Comparison of ENCODE assay signal across 20 cellular contexts in genomic region chrX:136750364-136750763, GRCh38. TPM values are rescaled to one million over a fixed set of nuclear protein-coding genes. Genes with fewer than 3 reads are reported as not detected.
DNase-seq lines count a peak whose midpoint lies in the region; ATAC-seq and TF ChIP-seq lines count a peak whose summit lies in the region.
"Had no signal": no experiment of that assay in that cellular context is flagged by ENCODE, and none has a peak within 500 bp of the region (broad histone marks: within the 10 kb centered on the region; RNA-seq: fewer than 3 reads in every experiment).

No MANE protein-coding gene starts in this region.

- H3K4ac ChIP-seq in IMR-90 (ENCODE audit: low read depth, low read length) = no peak overlapping the region

- H3K79me2 ChIP-seq in SK-N-SH (ENCODE audit: insufficient read depth) (no peaks in the 10 kb centered on the region), PC-9 (ENCODE audit: low read depth) (no peaks in the 10 kb centered on the region)

- H3K9me3 ChIP-seq in SK-N-SH = no peaks in the 10 kb centered on the region
- no peaks in the 10 kb centered on the region for H3K9me3 ChIP-seq in IMR-90 (ENCODE audit: control insufficient read depth, insufficient read depth, low read length)
- H3K9me3 ChIP-seq in PC-9 (ENCODE audit: insufficient read depth, low read depth) = no peaks in the 10 kb centered on the region
- H3K9me3 ChIP-seq: BLaER1 treated with 17β-estradiol and CSF1 and Interleukin-3, amounts not matched to agents 10 nM and 100 nM; left lung; mucosa of descending colon had no signal

- no peak overlapping the region for H4K8ac ChIP-seq in IMR-90 (ENCODE audit: low read depth in 2 of 2, low read length in 2 of 2)

- CTCF ChIA-PET in SK-N-SH (lab: Yijun Ruan, JAX) = no interaction called here
- CTCF ChIA-PET in IMR-90 (lab: Yijun Ruan, JAX) = no interaction called here
- CTCF ChIA-PET in PC-9 (lab: Charles Lee) = no interaction called here

- TF ChIP-seq EP300 in SK-N-SH (IDR thresholded peaks at IDR 0.05; ENCODE audit: borderline replicate concordance in 1 of 2, low read depth in 1 of 2, low read length in 1 of 2) = no peak

- BruUV-seq in IMR-90 (replicated peaks; lab: Mats Ljungman, UMichigan) (no TSS peak), PC-9 (replicated peaks; lab: Mats Ljungman, UMichigan) (no TSS peak)

- H2AK9ac ChIP-seq in IMR-90 (replicated peaks; ENCODE audit: low read depth, low read length, poor library complexity) = no peak overlapping the region

- H3K36me3 ChIP-seq in SK-N-SH (replicated peaks in 1 of 2; ENCODE audit: control insufficient read depth in 1 of 2, insufficient read depth in 2 of 2, low read length in 1 of 2) (no peaks in the 10 kb centered on the region), IMR-90 (ENCODE audit: control insufficient read depth, insufficient read depth, low read length) (no peaks in the 10 kb centered on the region), PC-9 (ENCODE audit: low read depth) (no peaks in the 10 kb centered on the region)
- H3K36me3 ChIP-seq: left lung had no signal

- H3K79me1 ChIP-seq in IMR-90 (ENCODE audit: low read depth in 1 of 2, low read length in 2 of 2) = no peaks in the 10 kb centered on the region

- H3K4me2 ChIP-seq in SK-N-SH = no peak overlapping the region
- H3K4me2 ChIP-seq in IMR-90 (ENCODE audit: low read depth, low read length) = no peak overlapping the region
- H3K4me2 ChIP-seq in PC-9 = no peak overlapping the region

- peak overlapping the region; percentile 76 for H3K27ac Mint-ChIP-seq in activated naive CD8-positive, alpha-beta T cell treated with anti-CD3 and anti-CD28 coated beads for 36 hours
- H3K27ac Mint-ChIP-seq: H9 had no signal

- peaks cover 21% of the 10 kb centered on the region for H3K36me3 Mint-ChIP-seq in activated naive CD8-positive, alpha-beta T cell treated with anti-CD3 and anti-CD28 coated beads for 36 hours

- H3K18ac ChIP-seq in IMR-90 (ENCODE audit: low read depth, low read length) = no peak overlapping the region

- H4K91ac ChIP-seq in IMR-90 (ENCODE audit: insufficient read depth, low read depth, low read length) = no peak overlapping the region

- H3K23ac ChIP-seq in IMR-90 (ENCODE audit: low read depth, low read length) = no peak overlapping the region

- no peaks in the 10 kb centered on the region for H3K27me3 Mint-ChIP-seq in activated naive CD8-positive, alpha-beta T cell treated with anti-CD3 and anti-CD28 coated beads for 36 hours
- H3K27me3 Mint-ChIP-seq: activated naive CD4-positive, alpha-beta T cell treated with anti-CD3 and anti-CD28 coated beads, Interleukin-2, amount 10 ng/mL, durations not matched to agents 7 days and 5 days; central memory CD8-positive, alpha-beta T cell had no signal

- no peaks in the 10 kb centered on the region for H3K9me1 ChIP-seq in IMR-90 (ENCODE audit: insufficient read depth, low read length)

- DNase-seq in SK-N-SH (no peak), IMR-90 (no peak), kidney tubule cell (ENCODE audit: low spot score) (peak; percentile 35), PC-9 (no peak)
- no peak for DNase-seq in activated naive CD8-positive, alpha-beta T cell treated with anti-CD3 and anti-CD28 coated beads for 36 hours
- DNase-seq: activated CD4-positive, alpha-beta T cell treated with anti-CD3 and anti-CD28 coated beads, Interleukin-2, amount 50 U/mL, for 4 hours; activated naive CD4-positive, alpha-beta T cell treated with anti-CD3 and anti-CD28 coated beads, Interleukin-2, amount 10 ng/mL, durations not matched to agents 7 days and 5 days; foreskin fibroblast; H9; left lung; mucosa of descending colon; NCI-H1930; occipital lobe; stimulated activated CD4-positive, alpha-beta T cell treated with anti-CD3 and anti-CD28 coated beads, Interleukin-4, amount 100 ng/mL, for 1 hour had no signal

- in situ Hi-C loops in IMR-90 (cut with MboI; ENCODE audit: low sequenced_read_pairs) = no loop called here

- ATAC-seq in SK-N-SH treated with all-trans-retinoic acid at 6 μM for 48 hours (peak; percentile 48; the same call in 1 of the 3 replicates), IMR-90 (ENCODE audit: low read depth) (no peak), HG03095 (IDR thresholded peaks at IDR 0.05; ENCODE audit: unreplicated experiment) (no peak), HG02763 (IDR thresholded peaks at IDR 0.05; ENCODE audit: unreplicated experiment) (no peak)
- ATAC-seq: left lung, mucosa of descending colon had no signal

- no peak overlapping the region for H3K56ac ChIP-seq in IMR-90 (ENCODE audit: extremely low read depth, insufficient read depth, low read length)

- H2AFZ ChIP-seq in SK-N-SH (ENCODE audit: low read depth) = no peak overlapping the region
- no peak overlapping the region for H2AFZ ChIP-seq in IMR-90 (replicated peaks; ENCODE audit: low read length, poor library complexity)
- no peak overlapping the region for H2AFZ ChIP-seq in PC-9

- no peak overlapping the region for H3K4me3 Mint-ChIP-seq in activated naive CD8-positive, alpha-beta T cell treated with anti-CD3 and anti-CD28 coated beads for 36 hours
- H3K4me3 Mint-ChIP-seq: activated naive CD4-positive, alpha-beta T cell treated with anti-CD3 and anti-CD28 coated beads, Interleukin-2, amount 10 ng/mL, durations not matched to agents 7 days and 5 days; central memory CD8-positive, alpha-beta T cell; H9 had no signal

- H3K4me1 ChIP-seq in SK-N-SH (ENCODE audit: control insufficient read depth in 1 of 2, insufficient read depth in 2 of 2, low read depth in 1 of 2, low read length in 1 of 2) (peaks cover 0 to 3% of the 10 kb centered on the region in 2 experiments; a peak in 1 of 4 replicates), IMR-90 (ENCODE audit: control insufficient read depth, insufficient read depth, low read length) (no peaks in the 10 kb centered on the region; the same call in 1 of the 2 replicates), PC-9 (replicated peaks; ENCODE audit: insufficient read depth) (no peaks in the 10 kb centered on the region)

- H3K14ac ChIP-seq in IMR-90 (replicated peaks; ENCODE audit: low read depth, low read length) = no peak overlapping the region

- no peak overlapping the region for H2BK20ac ChIP-seq in IMR-90 (ENCODE audit: low read depth, low read length)

- POLR2A ChIA-PET in SK-N-SH (lab: Yijun Ruan, JAX) (no interaction called here), IMR-90 (lab: Charles Lee; ENCODE audit: unreplicated experiment) (no interaction called here), PC-9 (lab: Charles Lee; ENCODE audit: unreplicated experiment) (no interaction called here)

- no peak overlapping the region for H2BK15ac ChIP-seq in IMR-90 (ENCODE audit: low read depth, low read length)

- no peak overlapping the region for H2BK5ac ChIP-seq in IMR-90 (ENCODE audit: low read depth, low read length, poor library complexity, severe bottlenecking)

- intact Hi-C loops in IMR-90 (cut with micrococcal nuclease) (no loop called here), PC-9 (cut with micrococcal nuclease; ENCODE audit: unreplicated experiment) (no loop called here)

- H4K20me1 ChIP-seq in SK-N-SH (ENCODE audit: insufficient read depth) (no peaks in the 10 kb centered on the region), IMR-90 (ENCODE audit: insufficient read depth, low read length) (no peaks in the 10 kb centered on the region), PC-9 (ENCODE audit: insufficient read depth) (no peaks in the 10 kb centered on the region)

- H4K5ac ChIP-seq in IMR-90 (ENCODE audit: low read depth, low read length) = no peak overlapping the region

- no peak overlapping the region for H2BK120ac ChIP-seq in IMR-90 (ENCODE audit: low read depth, low read length)

- H3F3A ChIP-seq in SK-N-SH (replicated peaks; ENCODE audit: insufficient read depth) (no peaks in the 10 kb centered on the region), PC-9 (ENCODE audit: insufficient read depth, low read depth) (no peaks in the 10 kb centered on the region)

- H3K27me3 ChIP-seq in SK-N-SH (ENCODE audit: insufficient read depth) = no peaks in the 10 kb centered on the region
- H3K27me3 ChIP-seq in IMR-90 (ENCODE audit: control insufficient read depth, insufficient read depth, low read length) = peaks cover 1% of the 10 kb centered on the region; the same call in 1 of the 2 replicates
- no peaks in the 10 kb centered on the region for H3K27me3 ChIP-seq in PC-9 (ENCODE audit: insufficient read depth, low read depth)
- H3K27me3 ChIP-seq: left lung had no signal

- TF ChIP-seq CTCF in SK-N-SH (IDR thresholded peaks at IDR 0.05) (no peak), IMR-90 (conservative IDR thresholded peaks at IDR 0.05; ENCODE audit: low read depth, low read length) (no peak), PC-9 (conservative IDR thresholded peaks at IDR 0.05) (no peak)

- 16% methylated on average over 2 of the region's 2 CpGs for WGBS in SK-N-SH (ENCODE audit: low lambda C conversion rate)
- no CpG with 5 or more reads among the region's 2 CpGs for WGBS in IMR-90 (ENCODE audit: extremely low coverage in 2 of 2, insufficient read length in 1 of 2), 2 experiments

- dilution Hi-C loops in IMR-90 (cut with HindIII; ENCODE audit: low sequenced_read_pairs, unreplicated experiment) = no loop called here

- H3K27ac ChIP-seq in SK-N-SH (ENCODE audit: low read depth in 2 of 2, low read length in 1 of 2) (no peak overlapping the region), IMR-90 (ENCODE audit: insufficient read depth, low read length) (no peak overlapping the region), PC-9 (no peak overlapping the region)
- H3K27ac ChIP-seq: 22Rv1, left lung had no signal

- peaks cover 64% of the 10 kb centered on the region for H3K4me1 Mint-ChIP-seq in activated naive CD8-positive, alpha-beta T cell treated with anti-CD3 and anti-CD28 coated beads for 36 hours

- H3K9me2 ChIP-seq in SK-N-SH (no peaks in the 10 kb centered on the region), PC-9 (ENCODE audit: insufficient read depth) (no peaks in the 10 kb centered on the region)

- TF ChIP-seq POLR2A in IMR-90 (IDR thresholded peaks at IDR 0.05; ENCODE audit: low read depth, low read length) = no peak

- TF ChIP-seq RAD21 in SK-N-SH (IDR thresholded peaks at IDR 0.05; ENCODE audit: low read length) (no peak), IMR-90 (IDR thresholded peaks at IDR 0.05; ENCODE audit: low read length) (no peak)

- H2AK5ac ChIP-seq in IMR-90 (ENCODE audit: low read depth, low read length) = no peak overlapping the region

- H3K9ac ChIP-seq in SK-N-SH = no peak overlapping the region
- no peak overlapping the region for H3K9ac ChIP-seq in IMR-90 (ENCODE audit: low read depth, low read length)
- H3K9ac ChIP-seq: BLaER1 treated with 17β-estradiol and CSF1 and Interleukin-3, amounts not matched to agents 10 nM and 100 nM had no signal

- no peak overlapping the region for H3K4me3 ChIP-seq in SK-N-SH (ENCODE audit: low read depth in 2 of 2, low read length in 1 of 2)
- no peak overlapping the region for H3K4me3 ChIP-seq in IMR-90 (ENCODE audit: insufficient read depth, low read depth, low read length)
- H3K4me3 ChIP-seq in PC-9 = no peak overlapping the region
- H3K4me3 ChIP-seq: BLaER1 treated with 17β-estradiol and CSF1 and Interleukin-3, amounts not matched to agents 10 nM and 100 nM; left lung; mucosa of descending colon had no signal

- no peaks in the 10 kb centered on the region for H3K9me3 Mint-ChIP-seq in activated naive CD8-positive, alpha-beta T cell treated with anti-CD3 and anti-CD28 coated beads for 36 hours
- H3K9me3 Mint-ChIP-seq: activated naive CD4-positive, alpha-beta T cell treated with anti-CD3 and anti-CD28 coated beads, Interleukin-2, amount 10 ng/mL, durations not matched to agents 7 days and 5 days; central memory CD8-positive, alpha-beta T cell had no signal

RNA-seq across cellular contexts. Expression of gene ARHGEF6, which starts 30.4 kb away (rescaled TPM):
- polyA plus RNA-seq in SK-N-SH (2012; rRNA removed) (2.7 and 3.9 TPM in 2 replicates), IMR-90 (2012; rRNA removed) (1.5 and 2.1 TPM in 2 replicates)
- polyA plus RNA-seq in SK-N-SH (2012; cell fraction: cytosol; rRNA removed) = 3.7 and 3.9 TPM in 2 replicates
- 3.3 and 5.4 TPM in 2 replicates for polyA plus RNA-seq in SK-N-SH (2012; cell fraction: nucleus; rRNA removed)
- total RNA-seq in IMR-90 (2012; rRNA removed) (2.7 and 3.1 TPM in 2 replicates), PC-9 (2021) (0.08 and 0.09 TPM in 2 replicates)
- 0.66 and 0.74 TPM in 2 replicates for polyA plus RNA-seq in IMR-90 (2012; cell fraction: cytosol; rRNA removed)
- polyA plus RNA-seq in IMR-90 (2012; cell fraction: nucleus; rRNA removed; ENCODE audit: low replicate concordance) = 0.55 and 3.5 TPM in 2 replicates
- 10 to 100 TPM; 34.4 to 34.5 TPM for total RNA-seq in activated naive CD8-positive, alpha-beta T cell treated with anti-CD3 and anti-CD28 coated beads for 36 hours
